ENCODE assay signal across 2 cellular contexts in genomic region chr18:67599277-67599676, GRCh38.
TF ChIP-seq lines count a peak whose summit lies in the region.

No MANE protein-coding gene starts in this region.

TF ChIP-seq in IMR-90, 13 proteins besides CTCF, POLR2A, EP300 and RAD21 (continued from another document):
- no peak for TF ChIP-seq USF2 (IDR thresholded peaks at IDR 0.05; ENCODE audit: low read depth, low read length)
- TF ChIP-seq MXI1 (IDR thresholded peaks at IDR 0.05; ENCODE audit: borderline replicate concordance, low read depth, low read length) = no peak
- TF ChIP-seq RCOR1 (IDR thresholded peaks at IDR 0.05; ENCODE audit: insufficient replicate concordance, low read length) = no peak

TF ChIP-seq in GM23338, 12 proteins besides CTCF, POLR2A, EP300 and RAD21 (continued from another document):
- TF ChIP-seq REST (IDR thresholded peaks at IDR 0.05; ENCODE audit: unreplicated experiment) = no peak
